Comparison of ENCODE assay signal across 1 cellular context in the genomic region with DNA sequence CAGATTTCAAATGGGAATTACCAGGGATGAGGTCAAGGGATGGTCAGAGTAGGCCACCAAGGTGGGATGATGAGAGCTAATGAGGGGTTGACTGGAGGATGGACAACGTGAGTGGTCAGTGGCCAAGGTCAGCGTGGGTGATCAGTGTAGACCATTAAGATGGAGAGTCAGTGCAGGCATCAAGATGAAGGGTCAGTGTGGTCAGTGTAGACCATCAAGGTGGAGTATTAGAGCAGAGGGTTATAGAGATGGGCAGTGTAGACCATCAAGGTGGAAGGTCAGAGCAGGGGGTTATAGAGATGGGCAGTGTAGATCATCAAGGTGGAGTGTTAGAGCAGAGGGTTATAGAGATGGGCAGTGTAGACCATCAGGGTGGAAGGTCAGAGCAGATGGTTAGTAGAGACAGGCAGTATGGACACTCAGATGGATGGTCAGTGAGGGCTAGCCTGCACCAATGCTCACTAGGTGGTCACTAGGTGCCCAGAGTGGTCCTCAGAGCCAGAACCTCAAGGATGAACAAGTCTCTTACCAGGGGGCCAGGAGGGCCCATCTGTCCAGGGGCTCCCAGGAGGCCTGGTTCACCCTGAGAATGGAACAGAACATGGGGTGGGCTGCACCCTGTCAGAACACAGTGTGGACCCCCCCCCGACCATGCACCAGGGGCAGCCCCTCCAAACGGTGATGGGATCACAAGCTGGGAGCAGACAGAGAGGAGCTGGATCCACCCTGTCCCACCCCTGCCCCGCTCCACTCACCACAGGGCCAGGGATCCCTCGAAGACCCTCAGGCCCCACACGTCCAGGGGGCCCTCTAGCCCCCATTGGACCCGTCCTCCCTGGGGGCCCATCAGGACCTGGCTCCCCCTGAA.
TF ChIP-seq lines count a peak whose summit lies in the region.

No MANE protein-coding gene starts in this region.

TF ChIP-seq in H1, 55 proteins besides CTCF, POLR2A, EP300 and RAD21 (continued from another document):
- TF ChIP-seq CHD7 (IDR thresholded peaks at IDR 0.05; ENCODE audit: insufficient replicate concordance, low read length), result no peak
- no peak for TF ChIP-seq ASH2L (IDR thresholded peaks at IDR 0.05; ENCODE audit: low read length)
- TF ChIP-seq, protein P1, sequence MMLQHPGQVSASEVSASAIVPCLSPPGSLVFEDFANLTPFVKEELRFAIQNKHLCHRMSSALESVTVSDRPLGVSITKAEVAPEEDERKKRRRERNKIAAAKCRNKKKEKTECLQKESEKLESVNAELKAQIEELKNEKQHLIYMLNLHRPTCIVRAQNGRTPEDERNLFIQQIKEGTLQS (IDR thresholded peaks at IDR 0.05; ENCODE audit: insufficient read depth, low read depth, low read length), result no peak
- no peak for TF ChIP-seq CREB1 (IDR thresholded peaks at IDR 0.05)
- no peak for TF ChIP-seq POLR2AphosphoS5 (IDR thresholded peaks at IDR 0.05; ENCODE audit: low read depth, low read length)
- no peak for TF ChIP-seq TBP (IDR thresholded peaks at IDR 0.05; ENCODE audit: low read depth, low read length)
TF ChIP-seq in H1: peak in this region for 0.
